2 cellular contexts compared by ENCODE assay signal in genomic region chr18:23682045-23682444, GRCh38.
TF ChIP-seq lines count a peak whose summit lies in the region.

No MANE protein-coding gene starts in this region.

TF ChIP-seq in GM23338, 12 proteins besides CTCF, POLR2A, EP300 and RAD21 (continued from another document):
- TF ChIP-seq, protein P1, sequence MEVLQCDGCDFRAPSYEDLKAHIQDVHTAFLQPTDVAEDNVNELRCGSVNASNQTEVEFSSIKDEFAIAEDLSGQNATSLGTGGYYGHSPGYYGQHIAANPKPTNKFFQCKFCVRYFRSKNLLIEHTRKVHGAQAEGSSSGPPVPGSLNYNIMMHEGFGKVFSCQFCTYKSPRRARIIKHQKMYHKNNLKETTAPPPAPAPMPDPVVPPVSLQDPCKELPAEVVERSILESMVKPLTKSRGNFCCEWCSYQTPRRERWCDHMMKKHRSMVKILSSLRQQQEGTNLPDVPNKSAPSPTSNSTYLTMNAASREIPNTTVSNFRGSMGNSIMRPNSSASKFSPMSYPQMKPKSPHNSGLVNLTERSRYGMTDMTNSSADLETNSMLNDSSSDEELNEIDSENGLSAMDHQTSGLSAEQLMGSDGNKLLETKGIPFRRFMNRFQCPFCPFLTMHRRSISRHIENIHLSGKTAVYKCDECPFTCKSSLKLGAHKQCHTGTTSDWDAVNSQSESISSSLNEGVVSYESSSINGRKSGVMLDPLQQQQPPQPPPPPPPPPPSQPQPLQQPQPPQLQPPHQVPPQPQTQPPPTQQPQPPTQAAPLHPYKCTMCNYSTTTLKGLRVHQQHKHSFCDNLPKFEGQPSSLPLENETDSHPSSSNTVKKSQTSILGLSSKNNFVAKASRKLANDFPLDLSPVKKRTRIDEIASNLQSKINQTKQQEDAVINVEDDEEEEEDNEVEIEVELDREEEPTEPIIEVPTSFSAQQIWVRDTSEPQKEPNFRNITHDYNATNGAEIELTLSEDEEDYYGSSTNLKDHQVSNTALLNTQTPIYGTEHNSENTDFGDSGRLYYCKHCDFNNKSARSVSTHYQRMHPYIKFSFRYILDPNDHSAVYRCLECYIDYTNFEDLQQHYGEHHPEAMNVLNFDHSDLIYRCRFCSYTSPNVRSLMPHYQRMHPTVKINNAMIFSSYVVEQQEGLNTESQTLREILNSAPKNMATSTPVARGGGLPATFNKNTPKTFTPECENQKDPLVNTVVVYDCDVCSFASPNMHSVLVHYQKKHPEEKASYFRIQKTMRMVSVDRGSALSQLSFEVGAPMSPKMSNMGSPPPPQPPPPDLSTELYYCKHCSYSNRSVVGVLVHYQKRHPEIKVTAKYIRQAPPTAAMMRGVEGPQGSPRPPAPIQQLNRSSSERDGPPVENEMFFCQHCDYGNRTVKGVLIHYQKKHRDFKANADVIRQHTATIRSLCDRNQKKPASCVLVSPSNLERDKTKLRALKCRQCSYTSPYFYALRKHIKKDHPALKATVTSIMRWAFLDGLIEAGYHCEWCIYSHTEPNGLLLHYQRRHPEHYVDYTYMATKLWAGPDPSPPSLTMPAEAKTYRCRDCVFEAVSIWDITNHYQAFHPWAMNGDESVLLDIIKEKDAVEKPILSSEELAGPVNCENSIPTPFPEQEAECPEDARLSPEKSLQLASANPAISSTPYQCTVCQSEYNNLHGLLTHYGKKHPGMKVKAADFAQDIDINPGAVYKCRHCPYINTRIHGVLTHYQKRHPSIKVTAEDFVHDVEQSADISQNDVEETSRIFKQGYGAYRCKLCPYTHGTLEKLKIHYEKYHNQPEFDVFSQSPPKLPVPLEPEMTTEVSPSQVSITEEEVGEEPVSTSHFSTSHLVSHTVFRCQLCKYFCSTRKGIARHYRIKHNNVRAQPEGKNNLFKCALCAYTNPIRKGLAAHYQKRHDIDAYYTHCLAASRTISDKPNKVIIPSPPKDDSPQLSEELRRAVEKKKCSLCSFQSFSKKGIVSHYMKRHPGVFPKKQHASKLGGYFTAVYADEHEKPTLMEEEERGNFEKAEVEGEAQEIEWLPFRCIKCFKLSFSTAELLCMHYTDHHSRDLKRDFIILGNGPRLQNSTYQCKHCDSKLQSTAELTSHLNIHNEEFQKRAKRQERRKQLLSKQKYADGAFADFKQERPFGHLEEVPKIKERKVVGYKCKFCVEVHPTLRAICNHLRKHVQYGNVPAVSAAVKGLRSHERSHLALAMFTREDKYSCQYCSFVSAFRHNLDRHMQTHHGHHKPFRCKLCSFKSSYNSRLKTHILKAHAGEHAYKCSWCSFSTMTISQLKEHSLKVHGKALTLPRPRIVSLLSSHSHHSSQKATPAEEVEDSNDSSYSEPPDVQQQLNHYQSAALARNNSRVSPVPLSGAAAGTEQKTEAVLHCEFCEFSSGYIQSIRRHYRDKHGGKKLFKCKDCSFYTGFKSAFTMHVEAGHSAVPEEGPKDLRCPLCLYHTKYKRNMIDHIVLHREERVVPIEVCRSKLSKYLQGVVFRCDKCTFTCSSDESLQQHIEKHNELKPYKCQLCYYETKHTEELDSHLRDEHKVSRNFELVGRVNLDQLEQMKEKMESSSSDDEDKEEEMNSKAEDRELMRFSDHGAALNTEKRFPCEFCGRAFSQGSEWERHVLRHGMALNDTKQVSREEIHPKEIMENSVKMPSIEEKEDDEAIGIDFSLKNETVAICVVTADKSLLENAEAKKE (CRISPR knock-in tag; IDR thresholded peaks at IDR 0.05), result no peak
- TF ChIP-seq NANOG (IDR thresholded peaks at IDR 0.05; ENCODE audit: borderline replicate concordance) (no peak), EZH2 (IDR thresholded peaks at IDR 0.05; ENCODE audit: low read depth, unreplicated experiment) (no peak), CREB1 (CRISPR knock-in tag; IDR thresholded peaks at IDR 0.05; ENCODE audit: low read depth) (no peak), ZNF114 (CRISPR knock-in tag; IDR thresholded peaks at IDR 0.05) (no peak), JUNB (IDR thresholded peaks at IDR 0.05; ENCODE audit: unreplicated experiment) (no peak), EZH2phosphoT487 (IDR thresholded peaks at IDR 0.05; ENCODE audit: unreplicated experiment) (no peak), POLR2AphosphoS5 (IDR thresholded peaks at IDR 0.05; ENCODE audit: low read depth) (no peak), ZNF331 (CRISPR knock-in tag; IDR thresholded peaks at IDR 0.05; ENCODE audit: low read depth) (no peak)
- TF ChIP-seq, protein P2, sequence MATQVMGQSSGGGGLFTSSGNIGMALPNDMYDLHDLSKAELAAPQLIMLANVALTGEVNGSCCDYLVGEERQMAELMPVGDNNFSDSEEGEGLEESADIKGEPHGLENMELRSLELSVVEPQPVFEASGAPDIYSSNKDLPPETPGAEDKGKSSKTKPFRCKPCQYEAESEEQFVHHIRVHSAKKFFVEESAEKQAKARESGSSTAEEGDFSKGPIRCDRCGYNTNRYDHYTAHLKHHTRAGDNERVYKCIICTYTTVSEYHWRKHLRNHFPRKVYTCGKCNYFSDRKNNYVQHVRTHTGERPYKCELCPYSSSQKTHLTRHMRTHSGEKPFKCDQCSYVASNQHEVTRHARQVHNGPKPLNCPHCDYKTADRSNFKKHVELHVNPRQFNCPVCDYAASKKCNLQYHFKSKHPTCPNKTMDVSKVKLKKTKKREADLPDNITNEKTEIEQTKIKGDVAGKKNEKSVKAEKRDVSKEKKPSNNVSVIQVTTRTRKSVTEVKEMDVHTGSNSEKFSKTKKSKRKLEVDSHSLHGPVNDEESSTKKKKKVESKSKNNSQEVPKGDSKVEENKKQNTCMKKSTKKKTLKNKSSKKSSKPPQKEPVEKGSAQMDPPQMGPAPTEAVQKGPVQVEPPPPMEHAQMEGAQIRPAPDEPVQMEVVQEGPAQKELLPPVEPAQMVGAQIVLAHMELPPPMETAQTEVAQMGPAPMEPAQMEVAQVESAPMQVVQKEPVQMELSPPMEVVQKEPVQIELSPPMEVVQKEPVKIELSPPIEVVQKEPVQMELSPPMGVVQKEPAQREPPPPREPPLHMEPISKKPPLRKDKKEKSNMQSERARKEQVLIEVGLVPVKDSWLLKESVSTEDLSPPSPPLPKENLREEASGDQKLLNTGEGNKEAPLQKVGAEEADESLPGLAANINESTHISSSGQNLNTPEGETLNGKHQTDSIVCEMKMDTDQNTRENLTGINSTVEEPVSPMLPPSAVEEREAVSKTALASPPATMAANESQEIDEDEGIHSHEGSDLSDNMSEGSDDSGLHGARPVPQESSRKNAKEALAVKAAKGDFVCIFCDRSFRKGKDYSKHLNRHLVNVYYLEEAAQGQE (IDR thresholded peaks at IDR 0.05; ENCODE audit: unreplicated experiment), result no peak
- TF ChIP-seq, protein P3, sequence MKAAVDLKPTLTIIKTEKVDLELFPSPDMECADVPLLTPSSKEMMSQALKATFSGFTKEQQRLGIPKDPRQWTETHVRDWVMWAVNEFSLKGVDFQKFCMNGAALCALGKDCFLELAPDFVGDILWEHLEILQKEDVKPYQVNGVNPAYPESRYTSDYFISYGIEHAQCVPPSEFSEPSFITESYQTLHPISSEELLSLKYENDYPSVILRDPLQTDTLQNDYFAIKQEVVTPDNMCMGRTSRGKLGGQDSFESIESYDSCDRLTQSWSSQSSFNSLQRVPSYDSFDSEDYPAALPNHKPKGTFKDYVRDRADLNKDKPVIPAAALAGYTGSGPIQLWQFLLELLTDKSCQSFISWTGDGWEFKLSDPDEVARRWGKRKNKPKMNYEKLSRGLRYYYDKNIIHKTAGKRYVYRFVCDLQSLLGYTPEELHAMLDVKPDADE (IDR thresholded peaks at IDR 0.05), result no peak

TF ChIP-seq in endothelial cell of umbilical vein, 7 proteins besides CTCF, POLR2A, EP300 and RAD21 (continued from another document):
- no peak for TF ChIP-seq EZH2 (IDR thresholded peaks at IDR 0.05; ENCODE audit: borderline replicate concordance, low read depth, low read length, severe bottlenecking)
- TF ChIP-seq FOS (IDR thresholded peaks at IDR 0.05; ENCODE audit: borderline replicate concordance, insufficient read depth, low read length), result no peak
- TF ChIP-seq GATA2 (IDR thresholded peaks at IDR 0.05; ENCODE audit: insufficient read depth, insufficient read length, low read depth, low read length), result no peak
- TF ChIP-seq POLR2AphosphoS5 (IDR thresholded peaks at IDR 0.05; ENCODE audit: insufficient read depth, low read depth, low read length), result no peak
